In genomic region chr13:42283574-42283973, GRCh38 we compare ENCODE assay signal across 20 cellular contexts. TPM values are rescaled to one million over a fixed set of nuclear protein-coding genes. Genes with fewer than 3 reads are reported as not detected.
DNase-seq lines count a peak whose midpoint lies in the region; ATAC-seq and TF ChIP-seq lines count a peak whose summit lies in the region.
"Had no signal": no experiment of that assay in that cellular context is flagged by ENCODE, and none has a peak within 500 bp of the region (broad histone marks: within the 10 kb centered on the region; RNA-seq: fewer than 3 reads in every experiment).

No MANE protein-coding gene starts in this region.

- H3K79me2 ChIP-seq in PC-3 (ENCODE audit: low read length) = peaks cover 39% of the 10 kb centered on the region

- POLR2A ChIA-PET in HEK293 (lab: Yijun Ruan, JAX) = no interaction called here
- POLR2A ChIA-PET in PC-3 (lab: Charles Lee; ENCODE audit: unreplicated experiment) = no interaction called here

- H3K9ac ChIP-seq in PC-3 (ENCODE audit: low read length) = no peak overlapping the region
- H3K9ac ChIP-seq: neural progenitor cell had no signal

- H3K9me3 ChIP-seq in HEK293 (ENCODE audit: control insufficient read depth, insufficient read depth, low read depth, low read length) (no peaks in the 10 kb centered on the region), PC-3 (ENCODE audit: low read length) (no peaks in the 10 kb centered on the region)
- H3K9me3 ChIP-seq: heart right ventricle, MG63 had no signal

- H2AFZ ChIP-seq in PC-3 (ENCODE audit: low read length) = no peak overlapping the region
- H2AFZ ChIP-seq: neural progenitor cell had no signal

- ATAC-seq in left colon (peak; percentile 95), PC-3 (no peak)

- no TSS peak for BruUV-seq in PC-3 (replicated peaks; lab: Mats Ljungman, UMichigan)

- no peaks in the 10 kb centered on the region for H4K20me1 ChIP-seq in PC-3 (ENCODE audit: low read length)

- H3K36me3 ChIP-seq in HEK293 (ENCODE audit: control insufficient read depth in 2 of 2, insufficient read depth in 1 of 2, low read length in 2 of 2) (peaks cover 7 to 20% of the 10 kb centered on the region in 2 experiments; a peak in 2 of 3 replicates), PC-3 (ENCODE audit: low read depth, low read length) (no peaks in the 10 kb centered on the region; the same call in 1 of the 2 replicates)

- H3F3A ChIP-seq in PC-3 (ENCODE audit: low read length, unreplicated experiment) = no peaks in the 10 kb centered on the region

- H3K4me1 ChIP-seq in HEK293 (ENCODE audit: control insufficient read depth, insufficient read depth, low read length) (peaks cover 8% of the 10 kb centered on the region), PC-3 (ENCODE audit: insufficient read depth, low read length) (peaks cover 5% of the 10 kb centered on the region; the same call in 1 of the 2 replicates)

- no peaks in the 10 kb centered on the region for H3K9me2 ChIP-seq in PC-3 (replicated peaks; ENCODE audit: low read length)

- intact Hi-C loops in left colon (cut with DNase I, micrococcal nuclease) (no loop called here), PC-3 (cut with micrococcal nuclease) (no loop called here)

- H3K4me2 ChIP-seq in PC-3 (ENCODE audit: low read length) = no peak overlapping the region
- H3K4me2 ChIP-seq: neural progenitor cell had no signal

- DNase-seq in COLO668 (lab: John Stamatoyannopoulos, UW; ENCODE audit: unreplicated experiment) (peak; percentile 51), NCI-H526 treated with DMSO at 0.1 percent for 48 hours (lab: John Stamatoyannopoulos, UW) (peak; percentile 64), left colon (peak in 1 of 2 donors; percentile 23), GM19240 (ENCODE audit: insufficient read length, low spot score) (no peak), GF-D8 (lab: John Stamatoyannopoulos, UW) (no peak), PC-3 (no peak), NCI-H1436 treated with DMSO at 0.1 percent for 48 hours (lab: John Stamatoyannopoulos, UW) (no peak)
- DNase-seq: activated CD4-positive, alpha-beta T cell treated with anti-CD3 and anti-CD28 coated beads, Interleukin-2, amount 50 U/mL, for 1 hour; activated naive CD4-positive, alpha-beta T cell; activated T-cell treated with anti-CD3 and anti-CD28 coated beads for 4 hours; central memory CD4-positive, alpha-beta T cell; effector CD8-positive, alpha-beta T cell; heart right ventricle; kidney; mesenchymal stem cell; MG63; NCI-H2029 had no signal

- H3K27ac ChIP-seq in HEK293 (ENCODE audit: extremely low read depth, low read depth, low read length) (no peak overlapping the region), PC-3 (ENCODE audit: low read length) (no peak overlapping the region)
- H3K27ac ChIP-seq: neural progenitor cell, RWPE1 had no signal

- TF ChIP-seq CTCF in HEK293 (tag by site-specific recombination; IDR thresholded peaks at IDR 0.05) (no peak), PC-3 (conservative IDR thresholded peaks at IDR 0.05; ENCODE audit: low read depth, low read length) (no peak)

- CTCF ChIA-PET in HEK293 (lab: Yijun Ruan, JAX) (no interaction called here), PC-3 (lab: Charles Lee) (no interaction called here)

- no peaks in the 10 kb centered on the region for H3K27me3 ChIP-seq in PC-3 (ENCODE audit: low read length)
- H3K27me3 ChIP-seq: heart right ventricle, MG63, neural progenitor cell had no signal

- H3K4me3 ChIP-seq in HEK293 (ENCODE audit: low read depth, low read length) (no peak overlapping the region), PC-3 (ENCODE audit: low read length) (no peak overlapping the region)
- H3K4me3 ChIP-seq: heart right ventricle, MG63, neural progenitor cell had no signal

TF ChIP-seq in HEK293, 187 proteins besides CTCF, POLR2A, EP300 and RAD21 (continues in another document):
- no peak for TF ChIP-seq KLF9 (tag by site-specific recombination; IDR thresholded peaks at IDR 0.05; ENCODE audit: low read depth)
- TF ChIP-seq RBAK (tag by site-specific recombination; IDR thresholded peaks at IDR 0.05) = no peak
- TF ChIP-seq ZNF16 (tag by site-specific recombination; IDR thresholded peaks at IDR 0.05; ENCODE audit: low read depth) = no peak
- no peak for TF ChIP-seq BCL11A (tag by site-specific recombination; IDR thresholded peaks at IDR 0.05; ENCODE audit: low read depth)
- TF ChIP-seq ZBTB17 (tag by site-specific recombination; IDR thresholded peaks at IDR 0.05) = peak; percentile 58; the same call in 1 of the 2 replicates
- no peak for TF ChIP-seq ZNF214 (tag by site-specific recombination; IDR thresholded peaks at IDR 0.05; ENCODE audit: borderline replicate concordance)
- peak; percentile 71 for TF ChIP-seq IKZF3 (tag by site-specific recombination; IDR thresholded peaks at IDR 0.05)
- no peak for TF ChIP-seq KLF10 (tag by site-specific recombination; IDR thresholded peaks at IDR 0.05)
- TF ChIP-seq GFI1B (tag by site-specific recombination; IDR thresholded peaks at IDR 0.05) = no peak
- peak; percentile 78 for TF ChIP-seq INSM2 (tag by site-specific recombination; IDR thresholded peaks at IDR 0.05)
- 0 out of 2 replicates have a peak, but pooled peaks have one; percentile 25 for TF ChIP-seq ZNF335 (tag by site-specific recombination; conservative IDR thresholded peaks at IDR 0.05)
- no peak for TF ChIP-seq ZNF830 (tag by site-specific recombination; IDR thresholded peaks at IDR 0.05; ENCODE audit: low read depth)
- TF ChIP-seq TSHZ1 (tag by site-specific recombination; IDR thresholded peaks at IDR 0.05; ENCODE audit: borderline replicate concordance) = no peak
- 0 out of 2 replicates have a peak, but pooled peaks have one; percentile 8 for TF ChIP-seq PRDM6 (tag by site-specific recombination; IDR thresholded peaks at IDR 0.05)
- TF ChIP-seq ZSCAN5A (tag by site-specific recombination; IDR thresholded peaks at IDR 0.05) = no peak
- no peak for TF ChIP-seq ZNF391 (tag by site-specific recombination; IDR thresholded peaks at IDR 0.05; ENCODE audit: borderline replicate concordance, low read depth)
- TF ChIP-seq ZNF629 (tag by site-specific recombination; IDR thresholded peaks at IDR 0.05) = peak; percentile 88

RNA-seq across cellular contexts. Expression of gene AKAP11, which starts 11.6 kb away (rescaled TPM):
- total RNA-seq in left colon (10 to 100 TPM; 20.7 to 26.9 TPM), PC-3 (2014; rRNA removed) (5.2 and 7.2 TPM in 2 replicates)

Comparison
In these comparisons a context has a peak if more than half of its experiments do, and no peak if none do; other contexts are left out.
1. DNase-seq: peak in COLO668 (single experiment) and NCI-H526 treated with DMSO at 0.1 percent for 48 hours (single experiment); none in GM19240 (single experiment), GF-D8 (single experiment), PC-3 (single experiment) and NCI-H1436 treated with DMSO at 0.1 percent for 48 hours (single experiment).